In the genomic region with DNA sequence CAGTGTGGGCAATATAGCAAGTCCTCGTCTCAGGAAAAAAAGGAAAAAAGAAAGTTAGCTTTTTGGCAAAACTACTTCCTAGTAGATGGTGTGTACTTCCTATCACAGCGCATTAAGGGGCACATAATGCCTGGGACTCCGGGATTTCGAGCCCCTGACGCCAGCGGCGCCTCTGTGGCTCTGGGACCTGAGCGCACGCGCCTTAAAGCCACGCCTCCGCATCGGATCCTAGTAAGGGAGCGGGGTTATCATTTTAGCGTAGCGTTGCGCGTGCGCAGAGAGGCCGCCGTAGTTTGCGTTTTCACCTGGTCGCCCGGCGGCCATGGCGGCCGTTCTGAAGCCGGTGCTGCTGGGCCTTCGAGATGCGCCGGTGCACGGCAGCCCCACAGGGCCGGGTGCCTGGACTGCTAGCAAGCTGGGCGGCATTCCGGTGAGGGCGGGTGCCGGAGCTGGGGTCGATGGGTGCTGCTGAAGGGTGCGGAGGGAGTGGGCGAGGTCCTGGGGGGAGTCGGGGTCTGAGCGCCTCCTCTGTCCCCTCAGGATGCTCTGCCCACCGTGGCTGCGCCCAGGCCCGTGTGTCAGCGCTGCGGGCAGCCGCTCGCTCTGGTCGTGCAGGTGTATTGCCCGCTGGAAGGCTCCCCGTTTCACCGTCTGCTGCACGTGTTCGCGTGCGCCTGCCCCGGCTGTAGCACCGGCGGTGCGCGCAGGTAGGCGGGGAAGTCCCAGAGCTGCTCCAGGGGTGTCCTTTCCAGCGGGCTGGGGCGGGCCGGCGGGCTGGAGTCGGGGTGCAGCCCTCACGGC, we compare ENCODE assay signal across 8 cellular contexts. TPM values are rescaled to one million over a fixed set of nuclear protein-coding genes. Genes with fewer than 3 reads are reported as not detected.
DNase-seq lines count a peak whose midpoint lies in the region; ATAC-seq and TF ChIP-seq lines count a peak whose summit lies in the region.

A gene with protein sequence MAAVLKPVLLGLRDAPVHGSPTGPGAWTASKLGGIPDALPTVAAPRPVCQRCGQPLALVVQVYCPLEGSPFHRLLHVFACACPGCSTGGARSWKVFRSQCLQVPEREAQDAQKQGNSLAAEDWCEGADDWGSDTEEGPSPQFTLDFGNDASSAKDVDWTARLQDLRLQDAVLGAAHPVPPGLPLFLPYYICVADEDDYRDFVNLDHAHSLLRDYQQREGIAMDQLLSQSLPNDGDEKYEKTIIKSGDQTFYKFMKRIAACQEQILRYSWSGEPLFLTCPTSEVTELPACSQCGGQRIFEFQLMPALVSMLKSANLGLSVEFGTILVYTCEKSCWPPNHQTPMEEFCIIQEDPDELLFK (plus strand): TSS at position 291 of the 801 bp plus-strand sequence. CDS start 32 bp downstream, at position 323.

- peak within 1 kb of the TSS; percentile 99 for H3K4me2 ChIP-seq in hepatocyte

- TF ChIP-seq CTCF in ascending aorta (IDR thresholded peaks at IDR 0.05) (no peak), hepatocyte (IDR thresholded peaks at IDR 0.05; ENCODE audit: poor library complexity) (no peak)

- intact Hi-C loops in T-helper 2 cell treated with Interferon-gamma antibody and Interleukin-4, amounts not matched to agents 100 ng/mL and 5 ng/mL, for 36 hours (cut with micrococcal nuclease), result loop anchor here (1.0 to 10.0 kb wide), 2 partner anchors 26 to 230 kb away; a partner anchor contains a TSS
- intact Hi-C loops in ascending aorta (cut with DNase I), result loop anchor here (2.0 kb wide), 2 partner anchors 24 to 96 kb away; a partner anchor contains a TSS

- H3K9me3 ChIP-seq in ascending aorta (no peaks in the 10 kb centered on the region), hepatocyte (ENCODE audit: low read depth) (no peaks in the 10 kb centered on the region)

- peak; percentile 91 to 95 for DNase-seq in NCI-H1930 (lab: John Stamatoyannopoulos, UW)
- peak; percentile 53 to 95 for DNase-seq in ascending aorta (ENCODE audit: low spot score in 2 of 2)
- DNase-seq in hepatocyte (ENCODE audit: low spot score), result peak; percentile 96
- DNase-seq in retina, result peak; percentile 94
- no peak for DNase-seq in cortex of kidney (lab: John Stamatoyannopoulos, UW)

- peak within 1 kb of the TSS; percentile 20 to 43 for H3K27ac ChIP-seq in ascending aorta
- peak within 1 kb of the TSS; percentile 72 for H3K27ac ChIP-seq in hepatocyte

- no peaks in the 10 kb centered on the region for H3K9me2 ChIP-seq in hepatocyte (replicated peaks; ENCODE audit: insufficient read depth)

- WGBS in hepatocyte (ENCODE audit: low lambda C conversion rate, missing lambda C conversion rate), result under 1% methylated on average over 68 of the region's 69 CpGs

- peaks cover 3 to 7% of the 10 kb centered on the region in 2 donors for H3K4me1 ChIP-seq in ascending aorta
- no peaks in the 10 kb centered on the region for H3K4me1 ChIP-seq in hepatocyte (ENCODE audit: insufficient read depth)

- no peaks in the 10 kb centered on the region for H3K27me3 ChIP-seq in ascending aorta
- no peaks in the 10 kb centered on the region for H3K27me3 ChIP-seq in hepatocyte

- ATAC-seq in GM18499 (IDR thresholded peaks at IDR 0.05; ENCODE audit: insufficient read depth, unreplicated experiment) (peak; percentile 63), HG02970 (IDR thresholded peaks at IDR 0.05; ENCODE audit: low FRiP score, unreplicated experiment) (peak; percentile 81)

- H3K4me3 ChIP-seq in ascending aorta, result peak within 1 kb of the TSS; percentile 77 to 93
- H3K4me3 ChIP-seq in hepatocyte, result peak within 1 kb of the TSS; percentile 80

- H4K20me1 ChIP-seq in hepatocyte (ENCODE audit: insufficient read depth, poor library complexity, severe bottlenecking), result no peaks in the 10 kb centered on the region

- H3K79me2 ChIP-seq in hepatocyte, result peaks cover 15% of the 10 kb centered on the region

- H3K36me3 ChIP-seq in ascending aorta (peaks cover 14 to 16% of the 10 kb centered on the region in 2 donors), hepatocyte (replicated peaks; ENCODE audit: insufficient read depth, low read depth) (no peaks in the 10 kb centered on the region)

- H2AFZ ChIP-seq in hepatocyte, result peak within 1 kb of the TSS; percentile 96

RNA-seq across cellular contexts. Expression of the gene that starts here (rescaled TPM):
- 15.6 and 16.4 TPM in 2 replicates for total RNA-seq in T-helper 2 cell treated with Interferon-gamma antibody and Interleukin-4, amounts not matched to agents 100 ng/mL and 5 ng/mL, for 36 hours
- 30.0 TPM for total RNA-seq in ascending aorta
- total RNA-seq in hepatocyte, result 9.8 and 12.4 TPM in 2 replicates
- polyA plus RNA-seq in hepatocyte, result 6.3 and 7.3 TPM in 2 replicates
